ENCODE assay signal across 18 cellular contexts in the genomic region with DNA sequence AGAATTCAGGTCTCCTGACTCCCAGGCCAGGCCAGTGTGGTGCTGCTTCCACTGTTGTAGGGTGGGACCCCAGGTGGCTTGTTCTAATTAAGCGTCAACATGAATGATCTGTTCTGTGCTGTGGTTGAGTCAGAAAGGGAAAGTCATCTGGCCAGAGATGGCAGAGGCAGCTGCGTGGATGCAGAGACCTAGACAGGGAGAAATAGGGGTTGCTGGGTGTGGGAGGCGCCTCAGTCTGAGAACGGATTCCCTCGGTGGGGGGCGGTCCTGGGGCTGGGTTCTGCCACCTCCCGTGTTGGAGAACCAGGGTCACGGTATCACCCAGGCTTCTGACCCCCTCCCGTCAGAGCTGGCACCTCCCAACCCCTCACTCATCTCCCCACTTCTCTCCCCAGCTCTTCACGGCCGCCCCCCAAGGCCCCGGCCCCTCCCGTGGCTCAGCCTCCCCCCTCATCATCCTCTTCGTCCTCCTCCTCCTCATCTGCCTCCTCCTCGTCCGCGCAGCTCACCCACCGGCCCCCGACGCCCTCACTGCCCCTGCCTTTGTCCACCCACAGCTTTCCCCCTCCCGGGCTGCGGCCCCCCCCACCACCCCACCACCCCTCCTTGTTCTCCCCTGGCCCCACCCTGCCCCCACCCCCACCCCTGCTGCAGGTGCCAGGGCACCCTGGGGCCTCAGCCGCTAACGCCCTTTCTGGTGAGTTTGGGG. TPM values are rescaled to one million over a fixed set of nuclear protein-coding genes. Genes with fewer than 3 reads are reported as not detected.
DNase-seq lines count a peak whose midpoint lies in the region; ATAC-seq and TF ChIP-seq lines count a peak whose summit lies in the region.
"Had no signal": no experiment of that assay in that cellular context is flagged by ENCODE, and none has a peak within 500 bp of the region (broad histone marks: within the 10 kb centered on the region; RNA-seq: fewer than 3 reads in every experiment).

No MANE protein-coding gene starts in this region.

- no peak overlapping the region for H2BK5ac ChIP-seq in mesenchymal stem cell (ENCODE audit: low read depth, low read length, poor library complexity, severe bottlenecking)

- CTCF ChIA-PET in A673 (lab: Charles Lee): no interaction called here
- CTCF ChIA-PET in CD4-positive, alpha-beta T cell (lab: Charles Lee): interaction anchor here (1.3 kb wide), 1 partner anchor 30 kb away, joined by 4 read pairs; no protein-coding TSS in a partner anchor

- intact Hi-C loops in A673 (cut with micrococcal nuclease; ENCODE audit: unreplicated experiment) (no loop called here), colonic mucosa (cut with DNase I) (no loop called here)
- intact Hi-C loops in CD4-positive, alpha-beta T cell (cut with DNase I, micrococcal nuclease): no loop called here

- no peak overlapping the region for H3K23ac ChIP-seq in mesenchymal stem cell (ENCODE audit: low read length in 2 of 2)

- H3K9me3 ChIP-seq in A673 (ENCODE audit: low read depth, low read length, poor library complexity, severe bottlenecking) (no peaks in the 10 kb centered on the region), mesenchymal stem cell (ENCODE audit: control insufficient read depth, low read length) (no peaks in the 10 kb centered on the region), colonic mucosa (no peaks in the 10 kb centered on the region)
- no peaks in the 10 kb centered on the region for H3K9me3 ChIP-seq in CD4-positive, alpha-beta T cell (ENCODE audit: control insufficient read depth, low read length)
- H3K9me3 ChIP-seq: BE2C, gastroesophageal sphincter had no signal

- ATAC-seq in CD4-positive, alpha-beta T cell (ENCODE audit: poor library complexity): no peak
- ATAC-seq in activated T-helper 17 cell treated with anti-CD3 and anti-CD28 coated beads, Interleukin-2, amount 50 U/mL, for 72 hours (replicated peaks): no peak
- ATAC-seq in HG02642 (IDR thresholded peaks at IDR 0.05; ENCODE audit: poor library complexity, unreplicated experiment): no peak
- ATAC-seq: gastroesophageal sphincter had no signal

- H2BK120ac ChIP-seq in mesenchymal stem cell (ENCODE audit: low read depth, low read length): no peak overlapping the region

- H3K9me3 Mint-ChIP-seq in CD4-positive, alpha-beta T cell: no peaks in the 10 kb centered on the region
- no peaks in the 10 kb centered on the region for H3K9me3 Mint-ChIP-seq in activated T-helper 17 cell treated with anti-CD3 and anti-CD28 coated beads, Interleukin-2, amount 50 U/mL, for 72 hours

- no peak overlapping the region for H3K4me3 Mint-ChIP-seq in CD4-positive, alpha-beta T cell
- H3K4me3 Mint-ChIP-seq in activated T-helper 17 cell treated with anti-CD3 and anti-CD28 coated beads, Interleukin-2, amount 50 U/mL, for 72 hours: peak overlapping the region; percentile 89

- peak overlapping the region; percentile 76 for H3K27ac Mint-ChIP-seq in CD4-positive, alpha-beta T cell
- peak overlapping the region; percentile 90 for H3K27ac Mint-ChIP-seq in activated T-helper 17 cell treated with anti-CD3 and anti-CD28 coated beads, Interleukin-2, amount 50 U/mL, for 72 hours

- H3K27me3 Mint-ChIP-seq in CD4-positive, alpha-beta T cell: no peaks in the 10 kb centered on the region
- no peaks in the 10 kb centered on the region for H3K27me3 Mint-ChIP-seq in activated T-helper 17 cell treated with anti-CD3 and anti-CD28 coated beads, Interleukin-2, amount 50 U/mL, for 72 hours

- peaks cover 33% of the 10 kb centered on the region for H3K4me1 Mint-ChIP-seq in CD4-positive, alpha-beta T cell (ENCODE audit: low read depth)
- H3K4me1 Mint-ChIP-seq in activated T-helper 17 cell treated with anti-CD3 and anti-CD28 coated beads, Interleukin-2, amount 50 U/mL, for 72 hours: peaks cover 32% of the 10 kb centered on the region

- no peak for TF ChIP-seq CTCF in A673 (conservative IDR thresholded peaks at IDR 0.05; ENCODE audit: low read depth, low read length)
- no peak for TF ChIP-seq CTCF in CD4-positive, alpha-beta T cell (IDR thresholded peaks at IDR 0.05)
- no peak for TF ChIP-seq CTCF in colonic mucosa (IDR thresholded peaks at IDR 0.05)

- H3K79me1 ChIP-seq in mesenchymal stem cell (replicated peaks; ENCODE audit: low read length, poor library complexity, severe bottlenecking): peaks cover 37% of the 10 kb centered on the region

- 96% methylated on average over 18 of the region's 24 CpGs for WGBS in mesenchymal stem cell

- no peak overlapping the region for H3K14ac ChIP-seq in mesenchymal stem cell (ENCODE audit: low read length in 2 of 2)

- H2BK12ac ChIP-seq in mesenchymal stem cell (ENCODE audit: low read length in 2 of 2): no peak overlapping the region

- H3K4ac ChIP-seq in mesenchymal stem cell (ENCODE audit: low read depth in 1 of 2, low read length in 2 of 2): no peak overlapping the region

- H3K9ac ChIP-seq in mesenchymal stem cell (ENCODE audit: low read length) (peak overlapping the region; percentile 30), colonic mucosa (ENCODE audit: low read depth in 2 of 2, low read length in 2 of 2) (no peak overlapping the region)
- H3K9ac ChIP-seq: KMS-11 had no signal

- H4K91ac ChIP-seq in mesenchymal stem cell (ENCODE audit: low read length): no peak overlapping the region

- H2AK5ac ChIP-seq in mesenchymal stem cell (ENCODE audit: low read length, severe bottlenecking): no peak overlapping the region

- H3K36me3 Mint-ChIP-seq in CD4-positive, alpha-beta T cell (ENCODE audit: low read depth): peaks cover 73% of the 10 kb centered on the region
- H3K36me3 Mint-ChIP-seq in activated T-helper 17 cell treated with anti-CD3 and anti-CD28 coated beads, Interleukin-2, amount 50 U/mL, for 72 hours (ENCODE audit: low read depth): peaks cover 83% of the 10 kb centered on the region

- no peak overlapping the region for H4K8ac ChIP-seq in mesenchymal stem cell (ENCODE audit: low read length)

- no peaks in the 10 kb centered on the region for H3K27me3 ChIP-seq in A673 (replicated peaks; ENCODE audit: insufficient read depth, low read depth, low read length, poor library complexity)
- no peaks in the 10 kb centered on the region for H3K27me3 ChIP-seq in CD4-positive, alpha-beta T cell (ENCODE audit: control insufficient read depth, insufficient read depth, low read length)
- H3K27me3 ChIP-seq in mesenchymal stem cell (ENCODE audit: control insufficient read depth in 1 of 2, insufficient read depth in 1 of 2, low read length in 2 of 2): no peaks in the 10 kb centered on the region
- H3K27me3 ChIP-seq in colonic mucosa: no peaks in the 10 kb centered on the region
- H3K27me3 ChIP-seq: BE2C, gastroesophageal sphincter had no signal

- H3K4me1 ChIP-seq in A673 (ENCODE audit: insufficient read depth, low read length, poor library complexity, severe bottlenecking) (peaks cover 12% of the 10 kb centered on the region), mesenchymal stem cell (ENCODE audit: control insufficient read depth, insufficient read depth, low read depth, low read length) (peaks cover 25% of the 10 kb centered on the region), colonic mucosa (peaks cover 5% of the 10 kb centered on the region)
- H3K4me1 ChIP-seq: BE2C had no signal

- H3K36me3 ChIP-seq in A673 (ENCODE audit: insufficient read depth, low read length, poor library complexity, severe bottlenecking) (peaks cover 71% of the 10 kb centered on the region), mesenchymal stem cell (ENCODE audit: control insufficient read depth in 1 of 2, insufficient read depth in 2 of 2, low read depth in 1 of 2, low read length in 2 of 2) (peaks cover 74 to 76% of the 10 kb centered on the region in 2 experiments), colonic mucosa (peaks cover 42% of the 10 kb centered on the region)

- DNase-seq in A673 (ENCODE audit: low spot score): no peak
- DNase-seq in CD4-positive, alpha-beta T cell: no peak
- DNase-seq in mesenchymal stem cell: no peak
- no peak for DNase-seq in hippocampal formation (lab: John Stamatoyannopoulos, UW)
- DNase-seq in colonic mucosa: no peak
- DNase-seq in NCI-H2081 (lab: John Stamatoyannopoulos, UW): no peak
- DNase-seq: activated CD4-positive, alpha-beta T cell treated with anti-CD3 and anti-CD28 coated beads for 4 hours; activated gamma-delta T cell treated with Interleukin-2 at 50 U/mL for 16 hours; BE2C; DMS53; NCI-H1105 treated with DMSO at 0.1 percent for 48 hours; NCI-H446; SHP77 treated with DMSO at 0.1 percent for 48 hours had no signal

- no peak overlapping the region for H3K4me2 ChIP-seq in mesenchymal stem cell (ENCODE audit: low read length, poor library complexity, severe bottlenecking)
- H3K4me2 ChIP-seq: KMS-11 had no signal

- POLR2A ChIA-PET in A673 (lab: Charles Lee; ENCODE audit: low non-redundant PET): no interaction called here
- POLR2A ChIA-PET in CD4-positive, alpha-beta T cell (lab: Charles Lee): no interaction called here

- H3K27ac ChIP-seq in A673 (ENCODE audit: low read depth, low read length, poor library complexity, severe bottlenecking) (peak overlapping the region; percentile 30), mesenchymal stem cell (ENCODE audit: low read length, poor library complexity, severe bottlenecking) (no peak overlapping the region), colonic mucosa (no peak overlapping the region)
- H3K27ac ChIP-seq in CD4-positive, alpha-beta T cell (ENCODE audit: low read depth, low read length): peak overlapping the region; percentile 25
- H3K27ac ChIP-seq: gastroesophageal sphincter, HL-60, KMS-11 had no signal

- no peak overlapping the region for H2AFZ ChIP-seq in mesenchymal stem cell (ENCODE audit: low read depth, low read length)

- BruUV-seq in A673 (replicated peaks; lab: Mats Ljungman, UMichigan): no TSS peak

- no peak overlapping the region for H2BK15ac ChIP-seq in mesenchymal stem cell (ENCODE audit: low read depth, poor library complexity, severe bottlenecking)

- H3K4me3 ChIP-seq in A673 (ENCODE audit: low read depth, low read length, poor library complexity, severe bottlenecking) (no peak overlapping the region), mesenchymal stem cell (ENCODE audit: insufficient read depth in 1 of 2, low read depth in 1 of 2, low read length in 2 of 2) (no peak overlapping the region), colonic mucosa (no peak overlapping the region)
- H3K4me3 ChIP-seq: gastroesophageal sphincter had no signal

- no peak overlapping the region for H3K18ac ChIP-seq in mesenchymal stem cell (ENCODE audit: low read depth in 1 of 2, low read length in 2 of 2)

RNA-seq across cellular contexts. Expression of a gene that starts 5.7 kb away (rescaled TPM):
- total RNA-seq in A673 (2021) (71.2 and 79.9 TPM in 2 replicates), colonic mucosa (10 to 100 TPM; 65.1 to 74.2 TPM)
- total RNA-seq in CD4-positive, alpha-beta T cell: 100 to 1,000 TPM; 162 to 163 TPM
- total RNA-seq in activated T-helper 17 cell treated with anti-CD3 and anti-CD28 coated beads, Interleukin-2, amount 50 U/mL, for 72 hours: 100 to 1,000 TPM in 1 of 2 donors, 10 to 100 TPM in 1; 92.6 to 140 TPM
- polyA plus RNA-seq in mesenchymal stem cell (2013, experiment 1 of 2): 61.7 TPM
- 57.4 TPM for polyA plus RNA-seq in mesenchymal stem cell (2013, experiment 2 of 2)

RNA-seq across cellular contexts. Expression of a gene that starts 13.2 kb away (rescaled TPM):
- total RNA-seq in A673 (2021) (35.7 and 44.6 TPM in 2 replicates), colonic mucosa (10 to 100 TPM; 37.0 to 70.3 TPM)
- 10 to 100 TPM; 50.2 to 51.7 TPM for total RNA-seq in CD4-positive, alpha-beta T cell
- 10 to 100 TPM; 76.6 to 97.5 TPM for total RNA-seq in activated T-helper 17 cell treated with anti-CD3 and anti-CD28 coated beads, Interleukin-2, amount 50 U/mL, for 72 hours
- polyA plus RNA-seq in mesenchymal stem cell (2013, experiment 1 of 2): 38.9 TPM
- polyA plus RNA-seq in mesenchymal stem cell (2013, experiment 2 of 2): 37.7 TPM

RNA-seq across cellular contexts. Expression of a gene that starts 35.0 kb away (rescaled TPM):
- total RNA-seq in A673 (2021) (86.2 and 104 TPM in 2 replicates), colonic mucosa (10 to 100 TPM; 44.0 to 79.3 TPM)
- 10 to 100 TPM; 59.5 to 60.1 TPM for total RNA-seq in CD4-positive, alpha-beta T cell
- 10 to 100 TPM; 63.6 to 86.7 TPM for total RNA-seq in activated T-helper 17 cell treated with anti-CD3 and anti-CD28 coated beads, Interleukin-2, amount 50 U/mL, for 72 hours
- polyA plus RNA-seq in mesenchymal stem cell (2013, experiment 1 of 2): 17.1 TPM
- 16.0 TPM for polyA plus RNA-seq in mesenchymal stem cell (2013, experiment 2 of 2)

RNA-seq across cellular contexts. Expression of a gene that starts 53.8 kb away (rescaled TPM):
- total RNA-seq in A673 (2021): 18.1 and 21.1 TPM in 2 replicates
- 10 to 100 TPM; 15.3 to 15.7 TPM for total RNA-seq in CD4-positive, alpha-beta T cell
- 10 to 100 TPM in 1 of 2 donors, 1 to 10 TPM in 1; 5.9 to 12.1 TPM for total RNA-seq in activated T-helper 17 cell treated with anti-CD3 and anti-CD28 coated beads, Interleukin-2, amount 50 U/mL, for 72 hours
- polyA plus RNA-seq in mesenchymal stem cell (2013, experiment 1 of 2): 7.4 TPM
- polyA plus RNA-seq in mesenchymal stem cell (2013, experiment 2 of 2): 6.7 TPM
- 1 to 10 TPM; 6.8 to 7.0 TPM for total RNA-seq in colonic mucosa

Comparison
In these comparisons a context has a peak if more than half of its experiments do, and no peak if none do; other contexts are left out.
1. H3K27ac ChIP-seq: peak in A673 (single experiment) and CD4-positive, alpha-beta T cell (single experiment); none in mesenchymal stem cell (single experiment) and colonic mucosa (single experiment).